ENCODE assay signal across 16 cellular contexts in genomic region chr18:62611395-62612241, GRCh38.
A peak's percentile ranks its signal among the peaks of the same experiment; 100 is the strongest.
DNase-seq lines count a peak whose midpoint lies in the region; ATAC-seq and TF ChIP-seq lines count a peak whose summit lies in the region.
"Had no signal": no experiment of that assay in that cellular context is flagged by ENCODE, and none has a peak within 500 bp of the region (broad histone marks: within the 10 kb centered on the region; RNA-seq: fewer than 3 reads in every experiment).

No MANE protein-coding gene starts in this region.

- H3K27ac Mint-ChIP-seq in MCF 10A (ENCODE audit: low read depth, unreplicated experiment) (no peak overlapping the region), immature natural killer cell (no peak overlapping the region)

- POLR2A ChIA-PET in MCF 10A (lab: Yijun Ruan, JAX), result no interaction called here

- TF ChIP-seq CTCF in breast epithelium (IDR thresholded peaks at IDR 0.05) (no peak), MCF 10A (IDR thresholded peaks at IDR 0.05; ENCODE audit: unreplicated experiment) (no peak)

- H3K4me1 ChIP-seq in breast epithelium (no peaks in the 10 kb centered on the region), right cardiac atrium (ENCODE audit: control insufficient read depth, insufficient read depth, low read length) (no peaks in the 10 kb centered on the region)

- DNase-seq in breast epithelium (ENCODE audit: low spot score in 2 of 2) (no peak), MCF 10A (ENCODE audit: unreplicated experiment) (no peak), right cardiac atrium (peak; percentile 51 to 78 (median 78)), occipital lobe (lab: John Stamatoyannopoulos, UW) (peak; percentile 29), NCI-H526 treated with DMSO at 0.1 percent for 48 hours (lab: John Stamatoyannopoulos, UW) (no peak), immature natural killer cell (no peak), NCI-H187 treated with DMSO at 0.1 percent for 48 hours (lab: John Stamatoyannopoulos, UW) (no peak)
- DNase-seq: activated CD4-positive, alpha-beta T cell treated with anti-CD3 and anti-CD28 coated beads, Interleukin-2, amount 50 U/mL, for 1 hour; activated naive CD4-positive, alpha-beta T cell; effector memory CD4-positive, alpha-beta T cell; EL; GM23248; stimulated activated CD4-positive, alpha-beta T cell treated with anti-CD3 and anti-CD28 coated beads, Interleukin-15, amount 100 ng/mL, for 24 hours; stimulated activated naive CD4-positive, alpha-beta T cell had no signal

- H3K36me3 ChIP-seq in breast epithelium, result no peaks in the 10 kb centered on the region

- H3K27me3 Mint-ChIP-seq in MCF 10A (ENCODE audit: insufficient read depth, unreplicated experiment), result peaks cover 53% of the 10 kb centered on the region
- peaks cover 0 to 7% (median 1%) of the 10 kb centered on the region in 3 donors for H3K27me3 Mint-ChIP-seq in immature natural killer cell (ENCODE audit: low read depth in 3 of 3)

- H3K27me3 ChIP-seq in breast epithelium, result no peaks in the 10 kb centered on the region
- no peaks in the 10 kb centered on the region for H3K27me3 ChIP-seq in right cardiac atrium (ENCODE audit: control insufficient read depth, insufficient read depth)

- intact Hi-C loops in breast epithelium (cut with DNase I; ENCODE audit: low total_unique reads), result no loop called here
- intact Hi-C loops in MCF 10A (cut with micrococcal nuclease), result no loop called here
- intact Hi-C loops in right cardiac atrium (cut with DNase I), result no loop called here

- H3K4me1 Mint-ChIP-seq in MCF 10A (ENCODE audit: insufficient read depth, unreplicated experiment) (peaks cover 6% of the 10 kb centered on the region), immature natural killer cell (no peaks in the 10 kb centered on the region)

- no peaks in the 10 kb centered on the region for H3K36me3 Mint-ChIP-seq in MCF 10A (ENCODE audit: insufficient read depth, unreplicated experiment)
- H3K36me3 Mint-ChIP-seq in immature natural killer cell, result peaks cover 0 to 3% (median 0%) of the 10 kb centered on the region in 3 donors

- WGBS in right cardiac atrium, result 28% methylated on average over 33 of the region's 33 CpGs

- CTCF ChIA-PET in MCF 10A (lab: Yijun Ruan, JAX), result no interaction called here

- H3K4me3 Mint-ChIP-seq in MCF 10A (ENCODE audit: unreplicated experiment) (no peak overlapping the region), immature natural killer cell (no peak overlapping the region)

- no peak overlapping the region for H3K27ac ChIP-seq in breast epithelium
- no peak overlapping the region for H3K27ac ChIP-seq in right cardiac atrium (ENCODE audit: low read length)
- H3K27ac ChIP-seq: GM23248 had no signal

- no peak for TF ChIP-seq POLR2A in breast epithelium (IDR thresholded peaks at IDR 0.05)

- ATAC-seq in right cardiac atrium (peak; percentile 75 to 87), GM21619 (IDR thresholded peaks at IDR 0.05; ENCODE audit: unreplicated experiment) (no peak)

- BruUV-seq in MCF 10A (replicated peaks; lab: Mats Ljungman, UMichigan), result no TSS peak

- H3K9me3 Mint-ChIP-seq in MCF 10A (ENCODE audit: unreplicated experiment) (no peaks in the 10 kb centered on the region), immature natural killer cell (no peaks in the 10 kb centered on the region)

- H3K9me3 ChIP-seq in breast epithelium, result peaks cover 0 to 6% of the 10 kb centered on the region in 2 donors
- H3K9me3 ChIP-seq in right cardiac atrium (ENCODE audit: control insufficient read depth, low read length), result no peaks in the 10 kb centered on the region
- H3K9me3 ChIP-seq: SK-N-SH had no signal

- H3K4me3 ChIP-seq in breast epithelium (peak overlapping the region; percentile 10 to 55 (median 39)), right cardiac atrium (ENCODE audit: low read length) (peak overlapping the region; percentile 22)
- H3K4me3 ChIP-seq: GM23248 had no signal

Comparison
In these comparisons a context has a peak if more than half of its experiments do, and no peak if none do; other contexts are left out.
1. DNase-seq: peak in right cardiac atrium (3 of 3) and occipital lobe (single experiment); none in breast epithelium (0 of 2), MCF 10A (single experiment), NCI-H526 treated with DMSO at 0.1 percent for 48 hours (single experiment), immature natural killer cell (0 of 3) and NCI-H187 treated with DMSO at 0.1 percent for 48 hours (single experiment).